8 cellular contexts compared by ENCODE assay signal in the genomic region with DNA sequence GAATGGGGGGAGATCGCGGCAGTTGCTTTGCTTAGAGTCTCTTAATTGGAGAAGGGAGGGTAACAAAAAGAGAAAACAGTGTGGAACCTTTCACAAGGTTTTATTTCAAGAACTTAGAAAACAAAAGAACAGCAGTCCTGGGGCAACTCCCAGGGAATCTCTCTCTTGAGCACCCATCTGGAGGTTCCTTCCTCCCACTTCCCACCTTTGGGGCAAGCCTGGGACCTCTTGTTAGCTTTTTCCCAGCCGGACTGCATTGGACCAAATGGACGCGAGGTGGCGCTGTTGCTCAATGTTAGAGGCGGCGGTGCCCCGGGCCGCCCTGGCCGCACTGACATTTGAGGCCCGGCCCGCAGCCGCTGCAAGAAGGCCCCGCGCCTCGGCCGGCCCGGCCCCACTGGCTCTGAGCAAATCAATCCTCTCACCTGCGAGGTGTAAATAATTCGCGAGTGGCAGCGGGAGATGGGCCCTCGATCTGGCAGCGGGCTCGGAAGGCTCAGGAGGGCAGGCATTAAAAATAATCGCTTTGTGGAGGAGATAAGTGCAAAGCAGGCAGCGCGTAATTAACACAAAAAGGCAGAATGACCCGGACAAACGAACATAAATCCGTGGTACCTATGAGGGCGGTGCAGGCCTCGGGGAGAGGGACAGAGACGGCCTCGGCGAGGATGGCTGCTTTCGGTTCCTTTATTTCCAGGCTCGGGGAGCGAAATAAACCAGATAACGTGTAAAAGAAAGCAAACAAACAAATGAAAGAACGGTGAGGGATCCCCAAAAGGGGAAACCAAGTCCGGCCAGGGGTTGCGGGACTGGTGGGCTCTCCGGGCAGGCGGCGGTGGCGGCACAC. TPM values are rescaled to one million over a fixed set of nuclear protein-coding genes. Genes with fewer than 3 reads are reported as not detected.
DNase-seq lines count a peak whose midpoint lies in the region; ATAC-seq and TF ChIP-seq lines count a peak whose summit lies in the region.

No MANE protein-coding gene starts in this region.

- intact Hi-C loops in activated B cell treated with CpG ODN at 0.5 μM for 24 hours (cut with micrococcal nuclease) = loop anchor here (1.0 to 10.0 kb wide), 9 partner anchors 11 to 389 kb away; partner anchors contain the start of genes CISTR and HOXC5
- intact Hi-C loops in breast epithelium (cut with DNase I; ENCODE audit: low total_unique reads) = loop anchor here (10.0 kb wide), 2 partner anchors 199 to 1959 kb away; partner anchors contain the start of genes CDK2 and PMEL

- H3K9me2 ChIP-seq in GM23338 (ENCODE audit: insufficient read depth) = no peaks in the 10 kb centered on the region

- H3K36me3 Mint-ChIP-seq in GM23338 (ENCODE audit: low read depth) (no peaks in the 10 kb centered on the region), activated B cell treated with CpG ODN at 0.5 μM for 24 hours (ENCODE audit: low read depth) (no peaks in the 10 kb centered on the region)

- CTCF ChIA-PET in activated B cell treated with CpG ODN at 0.5 μM for 24 hours (lab: Charles Lee) = interaction anchor here (0.6 to 7.4 kb wide), 18 partner anchors 10 to 212 kb away, joined by 3 to 78 read pairs (median 6); partner anchors contain the start of genes HOXC10, HOXC4, HOXC5 and HOXC6

- H2AFZ ChIP-seq in GM23338 = no peak overlapping the region

- H3K4me3 ChIP-seq in GM23338 (no peak overlapping the region), breast epithelium (peak overlapping the region; percentile 35 to 71 (median 57)), kidney epithelial cell (ENCODE audit: low read depth, low read length) (peak overlapping the region; percentile 21)

- DNase-seq in DMS53 treated with DMSO at 0.1 percent for 48 hours (lab: John Stamatoyannopoulos, UW; ENCODE audit: unreplicated experiment) = peak; percentile 43
- DNase-seq in GM23338 (ENCODE audit: low spot score) = peak; percentile 95
- peak; percentile 53 for DNase-seq in NCI-H1694 treated with DMSO at 0.1 percent for 48 hours (lab: John Stamatoyannopoulos, UW)
- DNase-seq in activated B cell treated with CpG ODN at 0.5 μM for 24 hours = peak; percentile 83
- DNase-seq in breast epithelium (ENCODE audit: low spot score in 2 of 2) = peak; percentile 77 to 91
- DNase-seq in kidney epithelial cell (ENCODE audit: low read depth) = no peak
- peak; percentile 88 for DNase-seq in stimulated activated CD4-positive, alpha-beta T cell treated with anti-CD3 and anti-CD28 coated beads, Interleukin-15, amount 100 ng/mL, for 24 hours

- H3K36me3 ChIP-seq in GM23338 (ENCODE audit: insufficient read depth) (no peaks in the 10 kb centered on the region), breast epithelium (no peaks in the 10 kb centered on the region), kidney epithelial cell (ENCODE audit: control insufficient read depth, insufficient read depth, low read length) (no peaks in the 10 kb centered on the region)

- H3K27ac ChIP-seq in GM23338 (ENCODE audit: low read depth) (no peak overlapping the region), breast epithelium (peak overlapping the region; percentile 48 to 81)

- H3K27me3 ChIP-seq in GM23338 (ENCODE audit: insufficient read depth) (peaks cover 100% of the 10 kb centered on the region), breast epithelium (peaks cover 0 to 3% of the 10 kb centered on the region in 2 donors), kidney epithelial cell (ENCODE audit: control insufficient read depth, insufficient read depth, low read length) (peaks cover 22% of the 10 kb centered on the region)

- H4K20me1 ChIP-seq in GM23338 (replicated peaks; ENCODE audit: insufficient read depth) = peaks cover 36% of the 10 kb centered on the region

- ATAC-seq in GM23338 (peak; percentile 71), activated B cell treated with CpG ODN at 0.5 μM for 24 hours (ENCODE audit: low read depth) (peak; percentile 89), GM21367 (IDR thresholded peaks at IDR 0.05; ENCODE audit: unreplicated experiment) (no peak)

- no peak overlapping the region for H3K27ac Mint-ChIP-seq in GM23338
- no peak overlapping the region for H3K27ac Mint-ChIP-seq in activated B cell treated with CpG ODN at 0.5 μM for 24 hours

- H3K4me1 ChIP-seq in GM23338 (ENCODE audit: insufficient read depth) (peaks cover 15% of the 10 kb centered on the region), breast epithelium (peaks cover 0 to 7% of the 10 kb centered on the region in 2 donors)

- H3K9me3 Mint-ChIP-seq in GM23338 = no peaks in the 10 kb centered on the region; the same call in 1 of the 3 replicates
- H3K9me3 Mint-ChIP-seq in activated B cell treated with CpG ODN at 0.5 μM for 24 hours = no peaks in the 10 kb centered on the region

- TF ChIP-seq CTCF in GM23338 (conservative IDR thresholded peaks at IDR 0.05; ENCODE audit: low read depth in 2 of 2) (peak; percentile 87 to 93), activated B cell treated with CpG ODN at 0.5 μM for 24 hours (IDR thresholded peaks at IDR 0.05) (peak; percentile 67), breast epithelium (IDR thresholded peaks at IDR 0.05) (peak; percentile 90 to 98 (median 97)), kidney epithelial cell (IDR thresholded peaks at IDR 0.05; ENCODE audit: insufficient read depth, low read length, poor library complexity, severe bottlenecking) (peak; percentile 78)

- H3K4me1 Mint-ChIP-seq in GM23338 (peaks cover 22% of the 10 kb centered on the region), activated B cell treated with CpG ODN at 0.5 μM for 24 hours (peaks cover 23% of the 10 kb centered on the region)

- no peaks in the 10 kb centered on the region for H3K9me3 ChIP-seq in breast epithelium

- no peak for TF ChIP-seq POLR2A in breast epithelium (IDR thresholded peaks at IDR 0.05)

- POLR2A ChIA-PET in activated B cell treated with CpG ODN at 0.5 μM for 24 hours (lab: Charles Lee) = interaction anchor here (0.6 to 1.7 kb wide), 3 partner anchors 183 to 201 kb away, joined by 3 to 7 read pairs (median 5); partner anchors contain the start of gene SMUG1

- H3F3A ChIP-seq in GM23338 (replicated peaks; ENCODE audit: low read depth) = peaks cover 34% of the 10 kb centered on the region

- peaks cover 99% of the 10 kb centered on the region for H3K27me3 Mint-ChIP-seq in GM23338 (ENCODE audit: insufficient read depth, low read depth, poor library complexity)
- peaks cover 77% of the 10 kb centered on the region for H3K27me3 Mint-ChIP-seq in activated B cell treated with CpG ODN at 0.5 μM for 24 hours

- H3K4me3 Mint-ChIP-seq in GM23338 = peak overlapping the region; percentile 15; the same call in 1 of the 3 replicates
- peak overlapping the region; percentile 78 for H3K4me3 Mint-ChIP-seq in activated B cell treated with CpG ODN at 0.5 μM for 24 hours

- H3K79me2 ChIP-seq in GM23338 (replicated peaks; ENCODE audit: insufficient read depth) = no peaks in the 10 kb centered on the region

- H3K4me2 ChIP-seq in GM23338 = peak overlapping the region; percentile 64; the same call in 1 of the 2 replicates

TF ChIP-seq in GM23338, 12 proteins besides CTCF, POLR2A, EP300 and RAD21 (continues in another document):
- TF ChIP-seq EZH2 (IDR thresholded peaks at IDR 0.05; ENCODE audit: low read depth, unreplicated experiment) (peak; percentile 92), STAT1 (IDR thresholded peaks at IDR 0.05; ENCODE audit: unreplicated experiment) (no peak), ZNF331 (CRISPR knock-in tag; IDR thresholded peaks at IDR 0.05; ENCODE audit: low read depth) (no peak), NANOG (IDR thresholded peaks at IDR 0.05; ENCODE audit: borderline replicate concordance) (no peak), ZNF114 (CRISPR knock-in tag; IDR thresholded peaks at IDR 0.05) (no peak)
- TF ChIP-seq, protein P1, sequence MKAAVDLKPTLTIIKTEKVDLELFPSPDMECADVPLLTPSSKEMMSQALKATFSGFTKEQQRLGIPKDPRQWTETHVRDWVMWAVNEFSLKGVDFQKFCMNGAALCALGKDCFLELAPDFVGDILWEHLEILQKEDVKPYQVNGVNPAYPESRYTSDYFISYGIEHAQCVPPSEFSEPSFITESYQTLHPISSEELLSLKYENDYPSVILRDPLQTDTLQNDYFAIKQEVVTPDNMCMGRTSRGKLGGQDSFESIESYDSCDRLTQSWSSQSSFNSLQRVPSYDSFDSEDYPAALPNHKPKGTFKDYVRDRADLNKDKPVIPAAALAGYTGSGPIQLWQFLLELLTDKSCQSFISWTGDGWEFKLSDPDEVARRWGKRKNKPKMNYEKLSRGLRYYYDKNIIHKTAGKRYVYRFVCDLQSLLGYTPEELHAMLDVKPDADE (IDR thresholded peaks at IDR 0.05) = no peak

RNA-seq across cellular contexts. Expression of gene HOXC8, which starts 2.7 kb away (rescaled TPM):
- not detected in 2 replicates for total RNA-seq in GM23338 (2014; rRNA removed; shearing (Covaris generic))
- polyA plus RNA-seq in GM23338 (2016; fragmentation: Nextera tagmentation; extraction: Ambion mirVana) = not detected in 2 replicates
- total RNA-seq in activated B cell treated with CpG ODN at 0.5 μM for 24 hours (not detected in 2 replicates), breast epithelium (1 to 10 TPM in 2 of 3 donors, under 1 TPM in 1; 0.73 to 5.4 (median 2.0) TPM), kidney epithelial cell (0.41 and 0.67 TPM in 2 replicates)

RNA-seq across cellular contexts. Expression of gene HOXC9, which starts 6.1 kb away (rescaled TPM):
- total RNA-seq in GM23338 (2014; rRNA removed; shearing (Covaris generic)) = not detected in 2 replicates
- not detected in 2 replicates for polyA plus RNA-seq in GM23338 (2016; fragmentation: Nextera tagmentation; extraction: Ambion mirVana)
- total RNA-seq in activated B cell treated with CpG ODN at 0.5 μM for 24 hours = not detected in 2 replicates
- total RNA-seq in breast epithelium = 10 to 100 TPM in 1 of 3 donors, 1 to 10 TPM in 2; 3.8 to 16.8 (median 4.6) TPM
- 12.3 and 15.5 TPM in 2 replicates for total RNA-seq in kidney epithelial cell

RNA-seq across cellular contexts. Expression of gene HOXC10, which starts 21.1 kb away (rescaled TPM):
- total RNA-seq in GM23338 (2014; rRNA removed; shearing (Covaris generic)) = not detected in 2 replicates
- polyA plus RNA-seq in GM23338 (2016; fragmentation: Nextera tagmentation; extraction: Ambion mirVana) = not detected in 2 replicates
- total RNA-seq in activated B cell treated with CpG ODN at 0.5 μM for 24 hours (not detected in 2 replicates), breast epithelium (10 to 100 TPM in 1 of 3 donors, 1 to 10 TPM in 2; 2.0 to 10.9 (median 4.3) TPM), kidney epithelial cell (5.9 and 9.2 TPM in 2 replicates)

RNA-seq across cellular contexts. Expression of gene HOXC6, which starts 22.2 kb away (rescaled TPM):
- not detected in 2 replicates for total RNA-seq in GM23338 (2014; rRNA removed; shearing (Covaris generic))
- polyA plus RNA-seq in GM23338 (2016; fragmentation: Nextera tagmentation; extraction: Ambion mirVana) = not detected in 2 replicates
- not detected in 2 replicates for total RNA-seq in activated B cell treated with CpG ODN at 0.5 μM for 24 hours
- total RNA-seq in breast epithelium = 1 to 10 TPM; 3.3 to 4.1 (median 4.0) TPM
- 1.1 and 1.8 TPM in 2 replicates for total RNA-seq in kidney epithelial cell

RNA-seq across cellular contexts. Expression of gene HOXC5, which starts 26.8 kb away (rescaled TPM):
- total RNA-seq in GM23338 (2014; rRNA removed; shearing (Covaris generic)) = not detected in 2 replicates
- not detected in 2 replicates for polyA plus RNA-seq in GM23338 (2016; fragmentation: Nextera tagmentation; extraction: Ambion mirVana)
- total RNA-seq in activated B cell treated with CpG ODN at 0.5 μM for 24 hours (not detected in 2 replicates), breast epithelium (under 1 TPM; 0.73 to 0.98 (median 0.96) TPM), kidney epithelial cell (0.50 TPM in 1 of 2 replicates, not detected in the other)
